31 cellular contexts compared by ENCODE assay signal in the genomic region with DNA sequence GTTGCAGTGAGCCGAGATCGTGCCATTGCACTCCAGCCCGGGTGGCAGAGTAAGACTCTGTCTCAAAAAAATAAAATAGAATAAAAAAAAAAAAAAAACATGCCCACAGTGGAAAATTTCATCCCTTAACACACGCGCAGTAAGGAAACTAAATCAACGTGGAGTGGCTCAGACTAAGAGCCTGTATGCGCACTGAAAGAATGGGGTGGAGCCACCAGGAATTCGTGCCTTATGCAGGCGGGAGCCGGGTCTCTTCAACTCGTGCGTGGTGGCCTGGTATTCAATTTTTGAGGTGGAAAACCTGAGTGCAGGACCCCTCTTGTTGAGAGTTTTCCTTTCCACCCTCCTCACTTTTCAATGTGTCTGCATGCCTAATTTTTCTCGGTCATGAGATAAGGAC. TPM values are rescaled to one million over a fixed set of nuclear protein-coding genes. Genes with fewer than 3 reads are reported as not detected.
DNase-seq lines count a peak whose midpoint lies in the region; ATAC-seq and TF ChIP-seq lines count a peak whose summit lies in the region.
"Had no signal": no experiment of that assay in that cellular context is flagged by ENCODE, and none has a peak within 500 bp of the region (broad histone marks: within the 10 kb centered on the region; RNA-seq: fewer than 3 reads in every experiment).

No MANE protein-coding gene starts in this region.

- DNase-seq in left lung: no peak
- DNase-seq in lower lobe of right lung: no peak
- no peak for DNase-seq in activated T-helper 2 cell treated with anti-CD3 and anti-CD28 coated beads, Interferon-gamma antibody, Interleukin-2, Interleukin-4, amounts not matched to agents 10 μg/mL and 5 μg/mL and 100 μg/mL, durations not matched to agents 14 hours and 24 hours and 36 hours (ENCODE audit: low spot score)
- no peak for DNase-seq in NCI-H2196 treated with DMSO at 0.1 percent for 48 hours (lab: John Stamatoyannopoulos, UW; ENCODE audit: unreplicated experiment)
- DNase-seq: 8988T; ACHN; AML-193; BE2C; C1 segment of cervical spinal cord; Caco-2; Calu3; CD4-positive, alpha-beta memory T cell; CD4-positive, alpha-beta T cell; CD4-positive, CD25-positive, alpha-beta regulatory T cell; CD8-positive, alpha-beta memory T cell; CD8-positive, alpha-beta T cell; COR-L47; DMS 273 treated with DMSO at 0.1 percent for 48 hours; DMS153; DMS53; DND-41; EL had no signal

- no peak overlapping the region for H3K4me3 Mint-ChIP-seq in activated T-helper 2 cell treated with anti-CD3 and anti-CD28 coated beads, Interferon-gamma antibody, Interleukin-2, Interleukin-4, amounts not matched to agents 10 μg/mL and 5 μg/mL and 100 μg/mL, durations not matched to agents 14 hours and 24 hours and 36 hours (ENCODE audit: low read depth)
- H3K4me3 Mint-ChIP-seq: B cell; CD14-positive monocyte; CD4-positive, alpha-beta memory T cell; CD4-positive, alpha-beta T cell; CD4-positive, CD25-positive, alpha-beta regulatory T cell; CD8-positive, alpha-beta memory T cell; CD8-positive, alpha-beta T cell had no signal

- TF ChIP-seq CTCF in left lung (IDR thresholded peaks at IDR 0.05) (no peak), lower lobe of right lung (IDR thresholded peaks at IDR 0.05) (no peak)

- H3K9me3 ChIP-seq in left lung (no peaks in the 10 kb centered on the region), lower lobe of right lung (no peaks in the 10 kb centered on the region)
- H3K9me3 ChIP-seq: BE2C, Caco-2 had no signal

- H3K36me3 ChIP-seq in left lung (no peaks in the 10 kb centered on the region), lower lobe of right lung (no peaks in the 10 kb centered on the region)
- H3K36me3 ChIP-seq: BE2C; BLaER1; BLaER1 treated with 17β-estradiol and CSF1 and Interleukin-3, amounts not matched to agents 10 nM and 100 nM had no signal

- intact Hi-C loops in left lung (cut with DNase I): no loop called here
- intact Hi-C loops in lower lobe of right lung (cut with DNase I): no loop called here
- intact Hi-C loops in activated T-helper 2 cell treated with anti-CD3 and anti-CD28 coated beads, Interferon-gamma antibody, Interleukin-2, Interleukin-4, amounts not matched to agents 10 μg/mL and 5 μg/mL and 100 μg/mL, durations not matched to agents 14 hours and 24 hours and 36 hours (cut with micrococcal nuclease): no loop called here

- peaks cover 17% of the 10 kb centered on the region for H3K27me3 Mint-ChIP-seq in activated T-helper 2 cell treated with anti-CD3 and anti-CD28 coated beads, Interferon-gamma antibody, Interleukin-2, Interleukin-4, amounts not matched to agents 10 μg/mL and 5 μg/mL and 100 μg/mL, durations not matched to agents 14 hours and 24 hours and 36 hours (ENCODE audit: low read depth)

- H3K4me1 ChIP-seq in left lung (no peaks in the 10 kb centered on the region), lower lobe of right lung (no peaks in the 10 kb centered on the region)
- H3K4me1 ChIP-seq: A549, BE2C, BLaER1, Caco-2 had no signal

- H3K27me3 ChIP-seq in left lung: no peaks in the 10 kb centered on the region
- H3K27me3 ChIP-seq in lower lobe of right lung (ENCODE audit: low read depth): no peaks in the 10 kb centered on the region
- H3K27me3 ChIP-seq: BE2C; BLaER1; BLaER1 treated with 17β-estradiol and CSF1 and Interleukin-3, amounts not matched to agents 10 nM and 100 nM had no signal

- H3K27ac Mint-ChIP-seq in activated T-helper 2 cell treated with anti-CD3 and anti-CD28 coated beads, Interferon-gamma antibody, Interleukin-2, Interleukin-4, amounts not matched to agents 10 μg/mL and 5 μg/mL and 100 μg/mL, durations not matched to agents 14 hours and 24 hours and 36 hours: no peak overlapping the region
- H3K27ac Mint-ChIP-seq: B cell; CD14-positive monocyte; CD4-positive, alpha-beta memory T cell; CD4-positive, alpha-beta T cell; CD4-positive, CD25-positive, alpha-beta regulatory T cell; CD8-positive, alpha-beta memory T cell; CD8-positive, alpha-beta T cell had no signal

- H3K9me3 Mint-ChIP-seq in activated T-helper 2 cell treated with anti-CD3 and anti-CD28 coated beads, Interferon-gamma antibody, Interleukin-2, Interleukin-4, amounts not matched to agents 10 μg/mL and 5 μg/mL and 100 μg/mL, durations not matched to agents 14 hours and 24 hours and 36 hours: no peaks in the 10 kb centered on the region
- H3K9me3 Mint-ChIP-seq: CD4-positive, alpha-beta T cell; CD4-positive, CD25-positive, alpha-beta regulatory T cell; CD8-positive, alpha-beta T cell had no signal

- no peak overlapping the region for H3K27ac ChIP-seq in left lung
- H3K27ac ChIP-seq in lower lobe of right lung: no peak overlapping the region
- H3K27ac ChIP-seq: 22Rv1; A549; BLaER1; BLaER1 treated with 17β-estradiol and CSF1 and Interleukin-3, amounts not matched to agents 10 nM and 100 nM; C4-2B had no signal

- no peaks in the 10 kb centered on the region for H3K36me3 Mint-ChIP-seq in activated T-helper 2 cell treated with anti-CD3 and anti-CD28 coated beads, Interferon-gamma antibody, Interleukin-2, Interleukin-4, amounts not matched to agents 10 μg/mL and 5 μg/mL and 100 μg/mL, durations not matched to agents 14 hours and 24 hours and 36 hours (ENCODE audit: low read depth)
- H3K36me3 Mint-ChIP-seq: CD4-positive, alpha-beta memory T cell; CD4-positive, CD25-positive, alpha-beta regulatory T cell; CD8-positive, alpha-beta T cell had no signal

- no peak overlapping the region for H3K4me3 ChIP-seq in left lung
- H3K4me3 ChIP-seq in lower lobe of right lung: no peak overlapping the region
- H3K4me3 ChIP-seq: A549; BLaER1; BLaER1 treated with 17β-estradiol and CSF1 and Interleukin-3, amounts not matched to agents 10 nM and 100 nM had no signal

- no peaks in the 10 kb centered on the region for H3K4me1 Mint-ChIP-seq in activated T-helper 2 cell treated with anti-CD3 and anti-CD28 coated beads, Interferon-gamma antibody, Interleukin-2, Interleukin-4, amounts not matched to agents 10 μg/mL and 5 μg/mL and 100 μg/mL, durations not matched to agents 14 hours and 24 hours and 36 hours (ENCODE audit: low read depth)
- H3K4me1 Mint-ChIP-seq: B cell; CD4-positive, alpha-beta memory T cell; CD4-positive, CD25-positive, alpha-beta regulatory T cell; CD8-positive, alpha-beta memory T cell had no signal

- ATAC-seq in left lung (peak; percentile 79), lower lobe of right lung (peak; percentile 48)
- ATAC-seq: A549; CD8-positive, alpha-beta T cell had no signal

RNA-seq across cellular contexts. Expression of a gene that starts 22.1 kb away (rescaled TPM):
- total RNA-seq in left lung (100 to 1,000 TPM; 132 to 157 TPM), lower lobe of right lung (161 TPM)
- 13.8 and 15.6 TPM in 2 replicates for total RNA-seq in activated T-helper 2 cell treated with anti-CD3 and anti-CD28 coated beads, Interferon-gamma antibody, Interleukin-2, Interleukin-4, amounts not matched to agents 10 μg/mL and 5 μg/mL and 100 μg/mL, durations not matched to agents 14 hours and 24 hours and 36 hours

RNA-seq across cellular contexts. Expression of a gene that starts 54.4 kb away (rescaled TPM):
- 10 to 100 TPM; 12.2 to 21.5 TPM for total RNA-seq in left lung
- total RNA-seq in lower lobe of right lung: 20.7 TPM
- total RNA-seq in activated T-helper 2 cell treated with anti-CD3 and anti-CD28 coated beads, Interferon-gamma antibody, Interleukin-2, Interleukin-4, amounts not matched to agents 10 μg/mL and 5 μg/mL and 100 μg/mL, durations not matched to agents 14 hours and 24 hours and 36 hours: 84.9 and 91.9 TPM in 2 replicates
- total RNA-seq: A673, Caco-2, Calu3 had no signal

RNA-seq across cellular contexts. Expression of a gene that starts 57.3 kb away (rescaled TPM):
- total RNA-seq in left lung (1 to 10 TPM; 5.3 to 5.6 TPM), lower lobe of right lung (8.7 TPM)
- 193 and 196 TPM in 2 replicates for total RNA-seq in activated T-helper 2 cell treated with anti-CD3 and anti-CD28 coated beads, Interferon-gamma antibody, Interleukin-2, Interleukin-4, amounts not matched to agents 10 μg/mL and 5 μg/mL and 100 μg/mL, durations not matched to agents 14 hours and 24 hours and 36 hours
- total RNA-seq: A172, Caco-2 had no signal

Comparison
In these comparisons a context has a peak if more than half of its experiments do, and no peak if none do; other contexts are left out.
1. RNA of a gene that starts 57.3 kb away (total RNA-seq): 193 to 196 TPM in activated T-helper 2 cell treated with anti-CD3 and anti-CD28 coated beads, Interferon-gamma antibody, Interleukin-2, Interleukin-4, amounts not matched to agents 10 μg/mL and 5 μg/mL and 100 μg/mL, durations not matched to agents 14 hours and 24 hours and 36 hours; 8.7 TPM in lower lobe of right lung (single experiment) and 5.3 to 5.6 TPM in left lung; every median in the first group is over 10 times any median in the second.